Comparison of ENCODE assay signal across 1 cellular context in the genomic region with DNA sequence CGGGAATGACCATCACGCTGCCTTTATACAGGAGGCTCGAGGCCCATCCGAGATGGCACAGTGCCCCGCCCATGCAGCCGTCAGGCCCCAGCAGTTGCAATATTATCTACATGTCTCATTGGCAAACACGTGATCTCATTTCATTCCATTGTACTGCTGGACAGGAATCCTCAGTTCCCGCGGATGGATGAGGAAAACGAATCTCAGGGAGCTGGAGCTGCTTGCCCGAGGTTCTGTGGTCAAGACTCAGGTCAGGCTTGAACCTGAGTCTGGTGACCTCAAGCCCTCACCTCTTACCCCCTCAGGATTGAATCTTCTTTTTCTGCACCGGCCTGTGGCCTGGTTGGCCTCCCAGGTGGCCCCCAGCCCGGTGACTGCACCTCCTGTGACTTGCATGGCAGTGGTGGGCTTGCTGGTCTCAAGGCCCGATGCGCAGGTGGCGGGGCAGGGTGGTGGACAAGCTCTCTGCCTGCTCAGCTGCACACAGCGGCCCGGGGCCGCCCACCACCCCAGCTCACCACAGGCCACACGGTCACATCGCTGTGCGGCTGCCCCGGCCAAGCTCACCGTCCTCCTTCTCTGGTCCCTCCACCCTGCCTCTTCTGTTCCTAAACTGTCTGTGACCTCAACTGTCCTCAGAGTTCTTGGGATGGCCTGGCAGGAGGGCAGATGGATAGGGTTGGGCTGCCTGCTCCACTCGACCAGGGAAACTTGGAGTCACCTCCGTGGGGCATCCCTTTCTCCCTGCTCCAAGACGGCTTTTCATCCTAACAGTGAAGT.
TF ChIP-seq lines count a peak whose summit lies in the region.

No MANE protein-coding gene starts in this region.

TF ChIP-seq in HepG2, 621 proteins besides CTCF, POLR2A, EP300 and RAD21:
- TF ChIP-seq GLI4 (CRISPR knock-in tag; IDR thresholded peaks at IDR 0.05; ENCODE audit: borderline replicate concordance) (no peak), YY1 (IDR thresholded peaks at IDR 0.05; ENCODE audit: insufficient read depth, insufficient replicate concordance, low read depth, low read length) (no peak), NFKBIZ (CRISPR knock-in tag; IDR thresholded peaks at IDR 0.05) (no peak), ZC3H4 (CRISPR knock-in tag; IDR thresholded peaks at IDR 0.05; ENCODE audit: borderline replicate concordance) (no peak), HOXA7 (CRISPR knock-in tag; IDR thresholded peaks at IDR 0.05) (no peak), ZNF788 (CRISPR knock-in tag; IDR thresholded peaks at IDR 0.05; ENCODE audit: borderline replicate concordance) (no peak), SATB2 (CRISPR knock-in tag; IDR thresholded peaks at IDR 0.05) (no peak), ZNF564 (CRISPR knock-in tag; IDR thresholded peaks at IDR 0.05) (no peak), SYNCRIP (IDR thresholded peaks at IDR 0.05; ENCODE audit: insufficient read depth, low read depth, low read length) (no peak), ZNF362 (CRISPR knock-in tag; IDR thresholded peaks at IDR 0.05; ENCODE audit: borderline replicate concordance) (no peak)
- TF ChIP-seq, protein P1, sequence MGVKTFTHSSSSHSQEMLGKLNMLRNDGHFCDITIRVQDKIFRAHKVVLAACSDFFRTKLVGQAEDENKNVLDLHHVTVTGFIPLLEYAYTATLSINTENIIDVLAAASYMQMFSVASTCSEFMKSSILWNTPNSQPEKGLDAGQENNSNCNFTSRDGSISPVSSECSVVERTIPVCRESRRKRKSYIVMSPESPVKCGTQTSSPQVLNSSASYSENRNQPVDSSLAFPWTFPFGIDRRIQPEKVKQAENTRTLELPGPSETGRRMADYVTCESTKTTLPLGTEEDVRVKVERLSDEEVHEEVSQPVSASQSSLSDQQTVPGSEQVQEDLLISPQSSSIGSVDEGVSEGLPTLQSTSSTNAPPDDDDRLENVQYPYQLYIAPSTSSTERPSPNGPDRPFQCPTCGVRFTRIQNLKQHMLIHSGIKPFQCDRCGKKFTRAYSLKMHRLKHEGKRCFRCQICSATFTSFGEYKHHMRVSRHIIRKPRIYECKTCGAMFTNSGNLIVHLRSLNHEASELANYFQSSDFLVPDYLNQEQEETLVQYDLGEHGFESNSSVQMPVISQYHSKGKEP (CRISPR knock-in tag; IDR thresholded peaks at IDR 0.05) = no peak
- TF ChIP-seq, protein P2, sequence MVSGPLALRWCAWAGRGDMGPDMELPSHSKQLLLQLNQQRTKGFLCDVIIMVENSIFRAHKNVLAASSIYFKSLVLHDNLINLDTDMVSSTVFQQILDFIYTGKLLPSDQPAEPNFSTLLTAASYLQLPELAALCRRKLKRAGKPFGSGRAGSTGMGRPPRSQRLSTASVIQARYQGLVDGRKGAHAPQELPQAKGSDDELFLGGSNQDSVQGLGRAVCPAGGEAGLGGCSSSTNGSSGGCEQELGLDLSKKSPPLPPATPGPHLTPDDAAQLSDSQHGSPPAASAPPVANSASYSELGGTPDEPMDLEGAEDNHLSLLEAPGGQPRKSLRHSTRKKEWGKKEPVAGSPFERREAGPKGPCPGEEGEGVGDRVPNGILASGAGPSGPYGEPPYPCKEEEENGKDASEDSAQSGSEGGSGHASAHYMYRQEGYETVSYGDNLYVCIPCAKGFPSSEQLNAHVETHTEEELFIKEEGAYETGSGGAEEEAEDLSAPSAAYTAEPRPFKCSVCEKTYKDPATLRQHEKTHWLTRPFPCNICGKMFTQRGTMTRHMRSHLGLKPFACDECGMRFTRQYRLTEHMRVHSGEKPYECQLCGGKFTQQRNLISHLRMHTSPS (CRISPR knock-in tag; IDR thresholded peaks at IDR 0.05; ENCODE audit: low read depth) = no peak
- TF ChIP-seq, protein P3, sequence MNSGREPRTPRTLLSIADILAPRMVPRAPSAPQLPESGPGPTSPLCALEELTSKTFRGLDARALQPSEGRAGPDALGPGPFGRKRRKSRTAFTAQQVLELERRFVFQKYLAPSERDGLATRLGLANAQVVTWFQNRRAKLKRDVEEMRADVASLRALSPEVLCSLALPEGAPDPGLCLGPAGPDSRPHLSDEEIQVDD (CRISPR knock-in tag; IDR thresholded peaks at IDR 0.05; ENCODE audit: borderline replicate concordance) = no peak
- TF ChIP-seq, protein P4, sequence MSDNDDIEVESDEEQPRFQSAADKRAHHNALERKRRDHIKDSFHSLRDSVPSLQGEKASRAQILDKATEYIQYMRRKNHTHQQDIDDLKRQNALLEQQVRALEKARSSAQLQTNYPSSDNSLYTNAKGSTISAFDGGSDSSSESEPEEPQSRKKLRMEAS (IDR thresholded peaks at IDR 0.05) = no peak
